19 cellular contexts compared by ENCODE assay signal in genomic region chr4:6153874-6154273, GRCh38. TPM values are rescaled to one million over a fixed set of nuclear protein-coding genes. Genes with fewer than 3 reads are reported as not detected.
DNase-seq lines count a peak whose midpoint lies in the region; ATAC-seq and TF ChIP-seq lines count a peak whose summit lies in the region.
"Had no signal": no experiment of that assay in that cellular context is flagged by ENCODE, and none has a peak within 500 bp of the region (broad histone marks: within the 10 kb centered on the region; RNA-seq: fewer than 3 reads in every experiment).

No MANE protein-coding gene starts in this region.

- POLR2A ChIA-PET in WTC11 (lab: Charles Lee): no interaction called here

- H3K4me1 Mint-ChIP-seq in WTC11: peaks cover 27% of the 10 kb centered on the region

- H3K9me3 Mint-ChIP-seq in WTC11: no peaks in the 10 kb centered on the region
- H3K9me3 Mint-ChIP-seq: CD8-positive, alpha-beta T cell had no signal

- no peaks in the 10 kb centered on the region for H3K9me3 ChIP-seq in right atrium auricular region
- H3K9me3 ChIP-seq in mesodermal cell (ENCODE audit: control insufficient read depth, low read length): no peaks in the 10 kb centered on the region
- H3K9me3 ChIP-seq: BLaER1 had no signal

- TF ChIP-seq CTCF in right atrium auricular region (IDR thresholded peaks at IDR 0.05): no peak
- TF ChIP-seq CTCF in WTC11 (IDR thresholded peaks at IDR 0.05): no peak

- H3K4me1 ChIP-seq in right atrium auricular region (no peaks in the 10 kb centered on the region), mesodermal cell (ENCODE audit: control insufficient read depth, insufficient read depth, low read length, poor library complexity, severe bottlenecking) (no peaks in the 10 kb centered on the region)

- intact Hi-C loops in Right ventricle myocardium superior (cut with DNase I): no loop called here

- no peak overlapping the region; the same call in 1 of the 2 replicates for H3K4me3 Mint-ChIP-seq in WTC11
- H3K4me3 Mint-ChIP-seq: CD8-positive, alpha-beta T cell had no signal

- H3K27me3 ChIP-seq in right atrium auricular region: no peaks in the 10 kb centered on the region
- H3K27me3 ChIP-seq: BLaER1 had no signal

- peak; percentile 2 for DNase-seq in Right ventricle myocardium superior
- DNase-seq in right atrium auricular region (ENCODE audit: low spot score): no peak
- no peak for DNase-seq in WTC11 (ENCODE audit: low spot score)
- DNase-seq in NCI-H2227 (lab: John Stamatoyannopoulos, UW; ENCODE audit: unreplicated experiment): no peak
- DNase-seq in NCI-H2029 (lab: John Stamatoyannopoulos, UW): no peak
- no peak for DNase-seq in NCI-H82 (lab: John Stamatoyannopoulos, UW)
- DNase-seq: Calu3; CD8-positive, alpha-beta T cell; EL; NCI-H1694 treated with DMSO at 0.1 percent for 48 hours; NCI-H2107; NCI-H2227 treated with DMSO at 0.1 percent for 48 hours; NCI-H510A treated with DMSO at 0.1 percent for 48 hours; PC-3 had no signal

- ATAC-seq in Right ventricle myocardium superior (ENCODE audit: poor library complexity): no peak
- peak; percentile 17; the same call in 1 of the 2 replicates for ATAC-seq in WTC11
- ATAC-seq: CD8-positive, alpha-beta T cell; K562; PC-3 had no signal

- no peaks in the 10 kb centered on the region for H3K36me3 ChIP-seq in right atrium auricular region
- H3K36me3 ChIP-seq in mesodermal cell (ENCODE audit: control insufficient read depth, insufficient read depth, low read length): no peaks in the 10 kb centered on the region
- H3K36me3 ChIP-seq: BLaER1 had no signal

- CTCF ChIA-PET in WTC11 (lab: Charles Lee): interaction anchor here (1.0 to 3.2 kb wide), 6 partner anchors 12 to 174 kb away, joined by 3 to 10 read pairs (median 8); no protein-coding TSS in a partner anchor

- H3K4me3 ChIP-seq in right atrium auricular region (no peak overlapping the region), mesodermal cell (ENCODE audit: extremely low read depth, insufficient read depth, low read length, poor library complexity, severe bottlenecking) (no peak overlapping the region)
- H3K4me3 ChIP-seq: BLaER1, K562 had no signal

- H3K36me3 Mint-ChIP-seq in WTC11: no peaks in the 10 kb centered on the region
- H3K36me3 Mint-ChIP-seq: CD8-positive, alpha-beta T cell had no signal

- no peaks in the 10 kb centered on the region for H3K27me3 Mint-ChIP-seq in WTC11 (ENCODE audit: low read depth)

- 0 out of 2 replicates have a peak overlapping the region, but pooled peaks have one; percentile 67 for H3K27ac Mint-ChIP-seq in WTC11
- H3K27ac Mint-ChIP-seq: CD8-positive, alpha-beta T cell had no signal

- H3K27ac ChIP-seq in right atrium auricular region (no peak overlapping the region), mesodermal cell (ENCODE audit: low read depth, low read length, severe bottlenecking) (peak overlapping the region; percentile 29)
- H3K27ac ChIP-seq: BLaER1, RWPE1 had no signal

- WGBS in mesodermal cell (ENCODE audit: insufficient coverage in 2 of 2), 2 experiments: 74 to 87% methylated on average over 5 to 7 of the region's 7 CpGs

TF ChIP-seq in WTC11, 78 proteins besides CTCF, POLR2A, EP300 and RAD21:
- TF ChIP-seq HMGA2 (CRISPR knock-in tag; IDR thresholded peaks at IDR 0.05): no peak
- no peak for TF ChIP-seq GTF2I (CRISPR knock-in tag; conservative IDR thresholded peaks at IDR 0.05)
- no peak for TF ChIP-seq ATF2 (CRISPR knock-in tag; IDR thresholded peaks at IDR 0.05; ENCODE audit: borderline replicate concordance, low read depth)
- TF ChIP-seq, protein P1, sequence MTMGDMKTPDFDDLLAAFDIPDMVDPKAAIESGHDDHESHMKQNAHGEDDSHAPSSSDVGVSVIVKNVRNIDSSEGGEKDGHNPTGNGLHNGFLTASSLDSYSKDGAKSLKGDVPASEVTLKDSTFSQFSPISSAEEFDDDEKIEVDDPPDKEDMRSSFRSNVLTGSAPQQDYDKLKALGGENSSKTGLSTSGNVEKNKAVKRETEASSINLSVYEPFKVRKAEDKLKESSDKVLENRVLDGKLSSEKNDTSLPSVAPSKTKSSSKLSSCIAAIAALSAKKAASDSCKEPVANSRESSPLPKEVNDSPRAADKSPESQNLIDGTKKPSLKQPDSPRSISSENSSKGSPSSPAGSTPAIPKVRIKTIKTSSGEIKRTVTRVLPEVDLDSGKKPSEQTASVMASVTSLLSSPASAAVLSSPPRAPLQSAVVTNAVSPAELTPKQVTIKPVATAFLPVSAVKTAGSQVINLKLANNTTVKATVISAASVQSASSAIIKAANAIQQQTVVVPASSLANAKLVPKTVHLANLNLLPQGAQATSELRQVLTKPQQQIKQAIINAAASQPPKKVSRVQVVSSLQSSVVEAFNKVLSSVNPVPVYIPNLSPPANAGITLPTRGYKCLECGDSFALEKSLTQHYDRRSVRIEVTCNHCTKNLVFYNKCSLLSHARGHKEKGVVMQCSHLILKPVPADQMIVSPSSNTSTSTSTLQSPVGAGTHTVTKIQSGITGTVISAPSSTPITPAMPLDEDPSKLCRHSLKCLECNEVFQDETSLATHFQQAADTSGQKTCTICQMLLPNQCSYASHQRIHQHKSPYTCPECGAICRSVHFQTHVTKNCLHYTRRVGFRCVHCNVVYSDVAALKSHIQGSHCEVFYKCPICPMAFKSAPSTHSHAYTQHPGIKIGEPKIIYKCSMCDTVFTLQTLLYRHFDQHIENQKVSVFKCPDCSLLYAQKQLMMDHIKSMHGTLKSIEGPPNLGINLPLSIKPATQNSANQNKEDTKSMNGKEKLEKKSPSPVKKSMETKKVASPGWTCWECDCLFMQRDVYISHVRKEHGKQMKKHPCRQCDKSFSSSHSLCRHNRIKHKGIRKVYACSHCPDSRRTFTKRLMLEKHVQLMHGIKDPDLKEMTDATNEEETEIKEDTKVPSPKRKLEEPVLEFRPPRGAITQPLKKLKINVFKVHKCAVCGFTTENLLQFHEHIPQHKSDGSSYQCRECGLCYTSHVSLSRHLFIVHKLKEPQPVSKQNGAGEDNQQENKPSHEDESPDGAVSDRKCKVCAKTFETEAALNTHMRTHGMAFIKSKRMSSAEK (CRISPR knock-in tag; IDR thresholded peaks at IDR 0.05; ENCODE audit: borderline replicate concordance): no peak
- TF ChIP-seq FOXP1 (CRISPR knock-in tag; IDR thresholded peaks at IDR 0.05; ENCODE audit: borderline replicate concordance): no peak
- TF ChIP-seq ELF4 (CRISPR knock-in tag; IDR thresholded peaks at IDR 0.05; ENCODE audit: low read depth): no peak
- TF ChIP-seq, protein P2, sequence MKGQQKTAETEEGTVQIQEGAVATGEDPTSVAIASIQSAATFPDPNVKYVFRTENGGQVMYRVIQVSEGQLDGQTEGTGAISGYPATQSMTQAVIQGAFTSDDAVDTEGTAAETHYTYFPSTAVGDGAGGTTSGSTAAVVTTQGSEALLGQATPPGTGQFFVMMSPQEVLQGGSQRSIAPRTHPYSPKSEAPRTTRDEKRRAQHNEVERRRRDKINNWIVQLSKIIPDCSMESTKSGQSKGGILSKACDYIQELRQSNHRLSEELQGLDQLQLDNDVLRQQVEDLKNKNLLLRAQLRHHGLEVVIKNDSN (CRISPR knock-in tag; IDR thresholded peaks at IDR 0.05): no peak
- TF ChIP-seq ATF1 (CRISPR knock-in tag; IDR thresholded peaks at IDR 0.05): no peak
- no peak for TF ChIP-seq NR1H2 (CRISPR knock-in tag; IDR thresholded peaks at IDR 0.05)
TF ChIP-seq in WTC11: peak in this region for 0.

RNA-seq across cellular contexts. Expression of gene JAKMIP1, which starts 46.5 kb away (rescaled TPM):
- total RNA-seq in Right ventricle myocardium superior (not detected), right atrium auricular region (under 1 TPM; 0.30 to 0.59 TPM), WTC11 (2021) (4.0 to 5.6 TPM (median 5.4 TPM) in 3 replicates)
- 0.66 TPM for polyA plus RNA-seq in mesodermal cell (2013, experiment 1 of 2)
- polyA plus RNA-seq in mesodermal cell (2013, experiment 2 of 2): not detected
- total RNA-seq: A673, Calu3, K562 had no signal
- polyA plus RNA-seq: K562 had no signal
